ENCODE assay signal across 19 cellular contexts in the genomic region with DNA sequence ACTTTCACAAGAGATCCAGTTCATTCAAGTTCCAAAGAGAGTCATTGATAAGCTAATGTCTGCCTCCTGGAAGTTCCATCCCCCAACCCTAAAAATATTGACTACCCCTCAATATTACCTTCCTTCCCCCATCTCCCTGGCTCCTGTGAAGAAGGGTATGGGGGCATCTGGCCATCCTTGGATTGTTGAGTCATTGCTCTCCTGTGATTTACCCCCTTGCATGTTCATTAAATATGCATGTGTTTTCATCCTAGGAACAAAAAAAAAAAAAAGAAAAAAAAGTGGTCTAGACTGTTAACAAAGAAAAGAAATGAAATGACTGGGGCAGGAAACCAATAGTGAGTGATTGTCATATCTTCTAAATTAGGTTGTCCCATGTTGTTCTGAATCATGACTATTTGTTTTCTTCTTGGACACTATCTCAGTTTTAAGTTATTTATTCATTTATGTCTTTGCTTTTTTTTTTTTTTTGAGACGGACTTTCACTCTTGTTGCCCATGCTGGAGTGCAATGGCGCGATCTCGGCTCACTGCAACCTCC. TPM values are rescaled to one million over a fixed set of nuclear protein-coding genes. Genes with fewer than 3 reads are reported as not detected.
DNase-seq lines count a peak whose midpoint lies in the region; ATAC-seq and TF ChIP-seq lines count a peak whose summit lies in the region.
"Had no signal": no experiment of that assay in that cellular context is flagged by ENCODE, and none has a peak within 500 bp of the region (broad histone marks: within the 10 kb centered on the region; RNA-seq: fewer than 3 reads in every experiment).

No MANE protein-coding gene starts in this region.

- H3K27ac ChIP-seq in gastrocnemius medialis = no peak overlapping the region
- H3K27ac ChIP-seq: PC-9, RWPE1 had no signal

- peak; percentile 69 to 78 for ATAC-seq in activated naive CD4-positive, alpha-beta T cell treated with anti-CD3 and anti-CD28 coated beads, Interleukin-2, amount 50 U/mL, for 72 hours
- ATAC-seq in stimulated activated effector memory CD8-positive, alpha-beta T cell treated with anti-CD3 and anti-CD28 coated beads, Interleukin-12 subunit alpha, Interleukin-12 subunit beta, amount 100 ng/mL, for 72 hours = peak; percentile 93
- ATAC-seq in gastrocnemius medialis = no peak
- ATAC-seq: CD8-positive, alpha-beta T cell had no signal

- no peak for TF ChIP-seq CTCF in gastrocnemius medialis (IDR thresholded peaks at IDR 0.05 in 4 of 5, conservative IDR thresholded peaks at IDR 0.05 in 1 of 5)

- no peaks in the 10 kb centered on the region for H3K27me3 Mint-ChIP-seq in activated CD4-positive, alpha-beta T cell treated with anti-CD3 and anti-CD28 coated beads, Interleukin-2, amount 10 ng/mL, durations not matched to agents 24 days and 14 days
- H3K27me3 Mint-ChIP-seq in T-helper 2 cell treated with Interferon-gamma antibody and Interleukin-4, amounts not matched to agents 5 μg/mL and 100 μg/mL, for 36 hours (ENCODE audit: low read depth) = no peaks in the 10 kb centered on the region

- peaks cover 10% of the 10 kb centered on the region for H3K9me3 Mint-ChIP-seq in activated CD4-positive, alpha-beta T cell treated with anti-CD3 and anti-CD28 coated beads, Interleukin-2, amount 10 ng/mL, durations not matched to agents 24 days and 14 days
- H3K9me3 Mint-ChIP-seq in activated naive CD4-positive, alpha-beta T cell treated with anti-CD3 and anti-CD28 coated beads, Interleukin-2, amount 50 U/mL, for 72 hours = peaks cover 14 to 20% of the 10 kb centered on the region in 2 donors
- H3K9me3 Mint-ChIP-seq in T-helper 2 cell treated with Interferon-gamma antibody and Interleukin-4, amounts not matched to agents 5 μg/mL and 100 μg/mL, for 36 hours = peaks cover 4% of the 10 kb centered on the region
- peaks cover 3% of the 10 kb centered on the region for H3K9me3 Mint-ChIP-seq in stimulated activated effector memory CD8-positive, alpha-beta T cell treated with anti-CD3 and anti-CD28 coated beads, Interleukin-12 subunit alpha, Interleukin-12 subunit beta, amount 100 ng/mL, for 72 hours
- H3K9me3 Mint-ChIP-seq: CD8-positive, alpha-beta T cell; IgD-negative memory B cell had no signal

- intact Hi-C loops in activated CD4-positive, alpha-beta T cell treated with anti-CD3 and anti-CD28 coated beads, Interleukin-2, amount 10 ng/mL, durations not matched to agents 24 days and 14 days (cut with micrococcal nuclease) = no loop called here
- intact Hi-C loops in gastrocnemius medialis (cut with DNase I; ENCODE audit: low total_unique reads) = no loop called here

- H3K9me3 ChIP-seq in gastrocnemius medialis = no peaks in the 10 kb centered on the region

- H3K36me3 ChIP-seq in gastrocnemius medialis = no peaks in the 10 kb centered on the region

- no peaks in the 10 kb centered on the region for H3K4me1 ChIP-seq in gastrocnemius medialis

- no peak overlapping the region for H3K4me3 Mint-ChIP-seq in activated CD4-positive, alpha-beta T cell treated with anti-CD3 and anti-CD28 coated beads, Interleukin-2, amount 10 ng/mL, durations not matched to agents 24 days and 14 days
- no peak overlapping the region for H3K4me3 Mint-ChIP-seq in T-helper 2 cell treated with Interferon-gamma antibody and Interleukin-4, amounts not matched to agents 5 μg/mL and 100 μg/mL, for 36 hours
- H3K4me3 Mint-ChIP-seq in stimulated activated effector memory CD8-positive, alpha-beta T cell treated with anti-CD3 and anti-CD28 coated beads, Interleukin-12 subunit alpha, Interleukin-12 subunit beta, amount 100 ng/mL, for 72 hours = peak overlapping the region; percentile 51
- H3K4me3 Mint-ChIP-seq: CD8-positive, alpha-beta T cell; IgD-negative memory B cell had no signal

- no peak for DNase-seq in activated CD4-positive, alpha-beta T cell treated with anti-CD3 and anti-CD28 coated beads, Interleukin-2, amount 10 ng/mL, durations not matched to agents 24 days and 14 days
- no peak for DNase-seq in activated CD4-positive, alpha-beta T cell treated with anti-CD3 and anti-CD28 coated beads, Interleukin-2, amount 50 U/mL, for 1 hour
- DNase-seq in activated naive CD4-positive, alpha-beta T cell treated with anti-CD3 and anti-CD28 coated beads, Interleukin-2, amount 50 U/mL, for 72 hours (ENCODE audit: low spot score in 2 of 2) = no peak
- no peak for DNase-seq in activated naive CD4-positive, alpha-beta T cell (lab: John Stamatoyannopoulos, UW)
- no peak for DNase-seq in T-helper 2 cell treated with Interferon-gamma antibody and Interleukin-4, amounts not matched to agents 5 μg/mL and 100 μg/mL, for 36 hours (ENCODE audit: low spot score)
- no peak for DNase-seq in stimulated activated effector memory CD8-positive, alpha-beta T cell treated with anti-CD3 and anti-CD28 coated beads, Interleukin-12 subunit alpha, Interleukin-12 subunit beta, amount 100 ng/mL, for 72 hours (ENCODE audit: low spot score in 2 of 2)
- DNase-seq in gastrocnemius medialis = no peak
- DNase-seq: AML-193; C1 segment of cervical spinal cord; CD8-positive, alpha-beta T cell; NCI-H1105 treated with DMSO at 0.1 percent for 48 hours; NCI-H2029 treated with DMSO at 0.1 percent for 48 hours; NCI-H226; NCI-H510A treated with DMSO at 0.1 percent for 48 hours; NCI-H748 treated with DMSO at 0.1 percent for 48 hours; PC-9; SHP77 treated with DMSO at 0.1 percent for 48 hours had no signal

- H3K27ac Mint-ChIP-seq in activated CD4-positive, alpha-beta T cell treated with anti-CD3 and anti-CD28 coated beads, Interleukin-2, amount 10 ng/mL, durations not matched to agents 24 days and 14 days = peak overlapping the region; percentile 68
- peak overlapping the region in 1 of 2 donors; percentile 92 for H3K27ac Mint-ChIP-seq in activated naive CD4-positive, alpha-beta T cell treated with anti-CD3 and anti-CD28 coated beads, Interleukin-2, amount 50 U/mL, for 72 hours
- peak overlapping the region; percentile 28 for H3K27ac Mint-ChIP-seq in T-helper 2 cell treated with Interferon-gamma antibody and Interleukin-4, amounts not matched to agents 5 μg/mL and 100 μg/mL, for 36 hours
- H3K27ac Mint-ChIP-seq in stimulated activated effector memory CD8-positive, alpha-beta T cell treated with anti-CD3 and anti-CD28 coated beads, Interleukin-12 subunit alpha, Interleukin-12 subunit beta, amount 100 ng/mL, for 72 hours = peak overlapping the region; percentile 85
- H3K27ac Mint-ChIP-seq: CD8-positive, alpha-beta T cell; IgD-negative memory B cell had no signal

- in situ Hi-C loops in gastrocnemius medialis (cut with MboI; ENCODE audit: low sequenced_read_pairs in 4 of 4) = loop anchor here in 1 of 4 donors (25.0 kb wide), 1 partner anchor 99 kb away; no protein-coding TSS in a partner anchor

- peaks cover 22% of the 10 kb centered on the region for H3K36me3 Mint-ChIP-seq in activated CD4-positive, alpha-beta T cell treated with anti-CD3 and anti-CD28 coated beads, Interleukin-2, amount 10 ng/mL, durations not matched to agents 24 days and 14 days (ENCODE audit: low read depth)
- H3K36me3 Mint-ChIP-seq in activated naive CD4-positive, alpha-beta T cell treated with anti-CD3 and anti-CD28 coated beads, Interleukin-2, amount 50 U/mL, for 72 hours = peaks cover 22 to 36% of the 10 kb centered on the region in 2 donors
- H3K36me3 Mint-ChIP-seq in T-helper 2 cell treated with Interferon-gamma antibody and Interleukin-4, amounts not matched to agents 5 μg/mL and 100 μg/mL, for 36 hours (ENCODE audit: low read depth) = peaks cover 26% of the 10 kb centered on the region
- peaks cover 25% of the 10 kb centered on the region for H3K36me3 Mint-ChIP-seq in stimulated activated effector memory CD8-positive, alpha-beta T cell treated with anti-CD3 and anti-CD28 coated beads, Interleukin-12 subunit alpha, Interleukin-12 subunit beta, amount 100 ng/mL, for 72 hours
- H3K36me3 Mint-ChIP-seq: CD8-positive, alpha-beta T cell; IgD-negative memory B cell had no signal

- H3K4me1 Mint-ChIP-seq in activated CD4-positive, alpha-beta T cell treated with anti-CD3 and anti-CD28 coated beads, Interleukin-2, amount 10 ng/mL, durations not matched to agents 24 days and 14 days = peaks cover 24% of the 10 kb centered on the region
- H3K4me1 Mint-ChIP-seq in T-helper 2 cell treated with Interferon-gamma antibody and Interleukin-4, amounts not matched to agents 5 μg/mL and 100 μg/mL, for 36 hours (ENCODE audit: low read depth) = peaks cover 29% of the 10 kb centered on the region
- H3K4me1 Mint-ChIP-seq in stimulated activated effector memory CD8-positive, alpha-beta T cell treated with anti-CD3 and anti-CD28 coated beads, Interleukin-12 subunit alpha, Interleukin-12 subunit beta, amount 100 ng/mL, for 72 hours = peaks cover 42% of the 10 kb centered on the region

- no peak for TF ChIP-seq POLR2A in gastrocnemius medialis (IDR thresholded peaks at IDR 0.05)

- peaks cover 0 to 2% (median 0%) of the 10 kb centered on the region in 3 donors for H3K27me3 ChIP-seq in gastrocnemius medialis

- no peak overlapping the region for H3K4me3 ChIP-seq in gastrocnemius medialis
- H3K4me3 ChIP-seq: PC-9 had no signal

RNA-seq across cellular contexts. Expression of a gene that starts 51.9 kb away (rescaled TPM):
- 461 and 485 TPM in 2 replicates for total RNA-seq in activated CD4-positive, alpha-beta T cell treated with anti-CD3 and anti-CD28 coated beads, Interleukin-2, amount 10 ng/mL, durations not matched to agents 24 days and 14 days
- total RNA-seq in activated naive CD4-positive, alpha-beta T cell treated with anti-CD3 and anti-CD28 coated beads, Interleukin-2, amount 50 U/mL, for 72 hours = 100 to 1,000 TPM; 505 to 553 TPM
- 100 to 1,000 TPM in 3 of 4 donors, 10 to 100 TPM in 1; 99.7 to 173 (median 142) TPM for total RNA-seq in gastrocnemius medialis

Comparison
In these comparisons a context has a peak if more than half of its experiments do, and no peak if none do; other contexts are left out.
1. ATAC-seq: peak in activated naive CD4-positive, alpha-beta T cell treated with anti-CD3 and anti-CD28 coated beads, Interleukin-2, amount 50 U/mL, for 72 hours (2 of 2) and stimulated activated effector memory CD8-positive, alpha-beta T cell treated with anti-CD3 and anti-CD28 coated beads, Interleukin-12 subunit alpha, Interleukin-12 subunit beta, amount 100 ng/mL, for 72 hours (single experiment); none in gastrocnemius medialis (0 of 2).